In the genomic region with DNA sequence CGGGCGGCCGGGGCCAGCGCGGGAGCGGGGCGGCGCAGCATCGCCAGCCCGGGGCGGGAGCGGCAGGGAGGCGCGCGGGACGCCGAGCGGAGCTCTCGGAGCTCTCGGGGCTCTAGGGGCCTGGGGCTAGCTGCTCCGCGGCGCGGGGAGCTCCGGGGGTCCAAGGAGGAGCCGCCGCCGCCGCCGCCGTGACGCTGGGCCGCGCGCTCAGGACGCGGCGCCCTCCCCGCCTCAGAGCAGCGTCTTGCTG, we compare ENCODE assay signal across 8 cellular contexts.
DNase-seq lines count a peak whose midpoint lies in the region; ATAC-seq and TF ChIP-seq lines count a peak whose summit lies in the region.

No MANE protein-coding gene starts in this region.

- DNase-seq in cardiac fibroblast (ENCODE audit: low read depth in 2 of 2) (no peak), NCI-H1930 (lab: John Stamatoyannopoulos, UW) (no peak), NCI-H748 treated with DMSO at 0.1 percent for 48 hours (lab: John Stamatoyannopoulos, UW) (no peak)

- ATAC-seq in GM19324 (IDR thresholded peaks at IDR 0.05; ENCODE audit: low FRiP score, unreplicated experiment) (peak; percentile 24), HG03432 (IDR thresholded peaks at IDR 0.05; ENCODE audit: unreplicated experiment) (peak; percentile 26), HG03108 (IDR thresholded peaks at IDR 0.05; ENCODE audit: unreplicated experiment) (no peak), HG03196 (IDR thresholded peaks at IDR 0.05; ENCODE audit: unreplicated experiment) (no peak)

- no peak overlapping the region for H3K9ac ChIP-seq in muscle layer of colon (ENCODE audit: low read length)

- no peaks in the 10 kb centered on the region for H3K9me3 ChIP-seq in muscle layer of colon (ENCODE audit: low read length)

- H3K4me3 ChIP-seq in cardiac fibroblast (replicated peaks in 1 of 2; ENCODE audit: low read depth in 2 of 2, low read length in 2 of 2) = peak overlapping the region; percentile 93 to 98
- H3K4me3 ChIP-seq in muscle layer of colon (ENCODE audit: low read depth in 1 of 2, low read length in 2 of 2) = peak overlapping the region in 1 of 2 donors; percentile 81

- peaks cover 30% of the 10 kb centered on the region for H3K4me1 ChIP-seq in muscle layer of colon (ENCODE audit: insufficient read depth, low read length)

- no peak for TF ChIP-seq CTCF in cardiac fibroblast (IDR thresholded peaks at IDR 0.05; ENCODE audit: low read depth, low read length)

- H3K36me3 ChIP-seq in muscle layer of colon (ENCODE audit: insufficient read depth, low read length) = no peaks in the 10 kb centered on the region

- peak overlapping the region; percentile 56 for H3K27ac ChIP-seq in muscle layer of colon (ENCODE audit: low read depth, low read length)

- H3K27me3 ChIP-seq in muscle layer of colon (ENCODE audit: control insufficient read depth in 1 of 2, insufficient read depth in 2 of 2, low read length in 2 of 2) = no peaks in the 10 kb centered on the region

Comparison
In these comparisons a context has a peak if more than half of its experiments do, and no peak if none do; other contexts are left out.
1. ATAC-seq: peak in GM19324 (single experiment) and HG03432 (single experiment); none in HG03108 (single experiment) and HG03196 (single experiment).